12 cellular contexts compared by ENCODE assay signal in the genomic region with DNA sequence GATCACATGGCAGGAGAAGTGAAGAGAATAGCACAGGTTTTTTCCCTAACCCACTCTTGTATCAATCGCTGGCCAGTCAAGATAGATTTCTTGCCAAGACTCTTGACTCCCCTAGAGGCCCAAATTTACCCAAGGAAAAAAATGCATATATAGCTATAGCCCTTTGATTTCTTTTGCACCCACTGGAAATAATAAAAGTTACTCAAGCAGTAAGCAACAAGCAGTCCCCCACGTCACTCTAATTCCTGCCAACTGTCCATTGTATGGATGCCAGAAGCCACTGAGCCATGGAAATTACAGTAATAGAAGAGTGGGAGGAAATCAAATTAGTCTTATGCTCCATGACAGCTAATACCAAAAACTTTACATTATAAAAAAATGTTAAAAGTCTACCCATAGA.
DNase-seq lines count a peak whose midpoint lies in the region; ATAC-seq and TF ChIP-seq lines count a peak whose summit lies in the region.
"Had no signal": no experiment of that assay in that cellular context is flagged by ENCODE, and none has a peak within 500 bp of the region (broad histone marks: within the 10 kb centered on the region; RNA-seq: fewer than 3 reads in every experiment).

No MANE protein-coding gene starts in this region.

- no peaks in the 10 kb centered on the region for H3K36me3 ChIP-seq in skeletal muscle satellite cell (ENCODE audit: insufficient read depth, low read length)
- H3K36me3 ChIP-seq: ascending aorta, transverse colon had no signal

- no peak for DNase-seq in activated CD4-positive, alpha-beta T cell treated with anti-CD3 and anti-CD28 coated beads, Interleukin-2, amount 10 ng/mL, durations not matched to agents 7 days and 5 days
- no peak for DNase-seq in activated CD4-positive, alpha-beta T cell treated with anti-CD3 and anti-CD28 coated beads, Interleukin-2, amount 50 U/mL, for 1 hour
- DNase-seq in NCI-H69 (lab: John Stamatoyannopoulos, UW) (peak; percentile 4), chondrocyte (ENCODE audit: low spot score) (no peak), cerebellum (ENCODE audit: low spot score) (no peak), HCEC 1CT (no peak)
- DNase-seq: GF-D8, NCI-H2029 treated with DMSO at 0.1 percent for 48 hours, transverse colon had no signal

- peak overlapping the region; percentile 64 for H3K9ac ChIP-seq in skeletal muscle satellite cell (ENCODE audit: low read depth, low read length)

- H3K4me2 ChIP-seq in skeletal muscle satellite cell (ENCODE audit: low read length): peak overlapping the region; percentile 73

- peak overlapping the region; percentile 89 for H3K4me3 Mint-ChIP-seq in activated CD4-positive, alpha-beta T cell treated with anti-CD3 and anti-CD28 coated beads, Interleukin-2, amount 10 ng/mL, durations not matched to agents 7 days and 5 days
- H3K4me3 Mint-ChIP-seq in chondrocyte (ENCODE audit: unreplicated experiment): no peak overlapping the region

- no peak overlapping the region for H3K4me3 ChIP-seq in skeletal muscle satellite cell (ENCODE audit: low read length)
- H3K4me3 ChIP-seq: ascending aorta, transverse colon had no signal

- POLR2A ChIA-PET in activated CD4-positive, alpha-beta T cell treated with anti-CD3 and anti-CD28 coated beads, Interleukin-2, amount 10 ng/mL, durations not matched to agents 7 days and 5 days (lab: Charles Lee): interaction anchor here (1.7 kb wide), 1 partner anchor 125 kb away, joined by 7 read pairs; the partner anchor contains the start of gene SLC39A10

- no peaks in the 10 kb centered on the region for H3K27me3 Mint-ChIP-seq in activated CD4-positive, alpha-beta T cell treated with anti-CD3 and anti-CD28 coated beads, Interleukin-2, amount 10 ng/mL, durations not matched to agents 7 days and 5 days
- H3K27me3 Mint-ChIP-seq in chondrocyte (ENCODE audit: low read depth): no peaks in the 10 kb centered on the region

- TF ChIP-seq CTCF in chondrocyte (IDR thresholded peaks at IDR 0.05): no peak

- ATAC-seq in HG02642 (IDR thresholded peaks at IDR 0.05; ENCODE audit: poor library complexity, unreplicated experiment): no peak

- no peaks in the 10 kb centered on the region for H3K9me3 ChIP-seq in skeletal muscle satellite cell (replicated peaks; ENCODE audit: low read length)
- H3K9me3 ChIP-seq: ascending aorta, transverse colon had no signal

- no peaks in the 10 kb centered on the region for H3K27me3 ChIP-seq in skeletal muscle satellite cell (ENCODE audit: control insufficient read depth, insufficient read depth, low read length)
- H3K27me3 ChIP-seq: ascending aorta, transverse colon had no signal

- peaks cover 17% of the 10 kb centered on the region for H3K9me3 Mint-ChIP-seq in activated CD4-positive, alpha-beta T cell treated with anti-CD3 and anti-CD28 coated beads, Interleukin-2, amount 10 ng/mL, durations not matched to agents 7 days and 5 days
- H3K9me3 Mint-ChIP-seq in chondrocyte (ENCODE audit: low read depth): no peaks in the 10 kb centered on the region

- peaks cover 68% of the 10 kb centered on the region for H3K4me1 Mint-ChIP-seq in activated CD4-positive, alpha-beta T cell treated with anti-CD3 and anti-CD28 coated beads, Interleukin-2, amount 10 ng/mL, durations not matched to agents 7 days and 5 days
- H3K4me1 Mint-ChIP-seq in chondrocyte (ENCODE audit: low read depth): peaks cover 54% of the 10 kb centered on the region

- peak overlapping the region; percentile 100 for H3K27ac Mint-ChIP-seq in activated CD4-positive, alpha-beta T cell treated with anti-CD3 and anti-CD28 coated beads, Interleukin-2, amount 10 ng/mL, durations not matched to agents 7 days and 5 days
- H3K27ac Mint-ChIP-seq in chondrocyte (ENCODE audit: unreplicated experiment): peak overlapping the region; percentile 98

- peaks cover 43% of the 10 kb centered on the region for H3K4me1 ChIP-seq in skeletal muscle satellite cell (ENCODE audit: control insufficient read depth, insufficient read depth, low read length)

- H3K36me3 Mint-ChIP-seq in activated CD4-positive, alpha-beta T cell treated with anti-CD3 and anti-CD28 coated beads, Interleukin-2, amount 10 ng/mL, durations not matched to agents 7 days and 5 days (ENCODE audit: low read depth): peaks cover 44% of the 10 kb centered on the region
- H3K36me3 Mint-ChIP-seq in chondrocyte (ENCODE audit: low read depth): no peaks in the 10 kb centered on the region

- CTCF ChIA-PET in activated CD4-positive, alpha-beta T cell treated with anti-CD3 and anti-CD28 coated beads, Interleukin-2, amount 10 ng/mL, durations not matched to agents 7 days and 5 days (lab: Charles Lee): interaction anchor here (0.6 to 8.2 kb wide), 3 partner anchors 15 to 27 kb away, joined by 4 to 56 read pairs (median 34); no protein-coding TSS in a partner anchor
